8 cellular contexts compared by ENCODE assay signal in genomic region chr2:216694201-216694825, GRCh38. TPM values are rescaled to one million over a fixed set of nuclear protein-coding genes. Genes with fewer than 3 reads are reported as not detected.
DNase-seq lines count a peak whose midpoint lies in the region; ATAC-seq and TF ChIP-seq lines count a peak whose summit lies in the region.

No MANE protein-coding gene starts in this region.

- CTCF ChIA-PET in activated B cell treated with CpG ODN at 0.5 μM for 24 hours (lab: Charles Lee): interaction anchor here (1.9 kb wide), 1 partner anchor 12 kb away, joined by 4 read pairs; no protein-coding TSS in a partner anchor

- H3K9me3 ChIP-seq in endocrine pancreas (ENCODE audit: control insufficient read depth, low read length): no peaks in the 10 kb centered on the region

- no peak overlapping the region for H4K8ac ChIP-seq in mesendoderm (ENCODE audit: low read depth, low read length)

- no peak overlapping the region for H3K27ac ChIP-seq in mesendoderm (ENCODE audit: low read depth, low read length)

- H3K4me1 ChIP-seq in endocrine pancreas (ENCODE audit: control insufficient read depth, insufficient read depth, low read length): peaks cover 4% of the 10 kb centered on the region
- peaks cover 10% of the 10 kb centered on the region for H3K4me1 ChIP-seq in mesendoderm (ENCODE audit: control insufficient read depth, low read depth, low read length)

- peak overlapping the region; percentile 74 for H3K4me3 ChIP-seq in Jurkat, Clone E6-1 (ENCODE audit: low read length)
- H3K4me3 ChIP-seq in endocrine pancreas (ENCODE audit: control insufficient read depth, insufficient read depth, low read length) (peak overlapping the region; percentile 50), mesendoderm (ENCODE audit: low read length) (peak overlapping the region; percentile 6)

- H2BK120ac ChIP-seq in mesendoderm (ENCODE audit: low read depth, low read length): no peak overlapping the region

- peak overlapping the region; percentile 24 for H3K4me3 Mint-ChIP-seq in activated B cell treated with CpG ODN at 0.5 μM for 24 hours

- H4K5ac ChIP-seq in mesendoderm (ENCODE audit: low read length): no peak overlapping the region

- H3K27me3 ChIP-seq in endocrine pancreas (ENCODE audit: control insufficient read depth, insufficient read depth, low read length): no peaks in the 10 kb centered on the region
- H3K27me3 ChIP-seq in mesendoderm (ENCODE audit: insufficient read depth, low read length, poor library complexity): peaks cover 14% of the 10 kb centered on the region

- no peak overlapping the region for H3K18ac ChIP-seq in mesendoderm (ENCODE audit: low read length)

- no peak overlapping the region for H3K27ac Mint-ChIP-seq in activated B cell treated with CpG ODN at 0.5 μM for 24 hours

- no peak overlapping the region for H2BK15ac ChIP-seq in mesendoderm (replicated peaks; ENCODE audit: low read depth)

- POLR2A ChIA-PET in activated B cell treated with CpG ODN at 0.5 μM for 24 hours (lab: Charles Lee): no interaction called here

- intact Hi-C loops in activated B cell treated with CpG ODN at 0.5 μM for 24 hours (cut with micrococcal nuclease): no loop called here

- no peak for TF ChIP-seq CTCF in activated B cell treated with CpG ODN at 0.5 μM for 24 hours (IDR thresholded peaks at IDR 0.05)

- no peak overlapping the region for H2BK5ac ChIP-seq in mesendoderm (ENCODE audit: low read length)

- H3K56ac ChIP-seq in mesendoderm (ENCODE audit: low read length): peak overlapping the region; percentile 54

- no peak overlapping the region for H3K4ac ChIP-seq in mesendoderm (ENCODE audit: low read depth, low read length)

- ATAC-seq in activated B cell treated with CpG ODN at 0.5 μM for 24 hours (ENCODE audit: low read depth) (no peak), HG02759 (IDR thresholded peaks at IDR 0.05; ENCODE audit: unreplicated experiment) (no peak), GM19395 (IDR thresholded peaks at IDR 0.05; ENCODE audit: unreplicated experiment) (no peak)

- H3K4me2 ChIP-seq in mesendoderm (ENCODE audit: low read length): peak overlapping the region; percentile 79

- H3K9ac ChIP-seq in endocrine pancreas (ENCODE audit: control insufficient read depth, insufficient read depth, low read length) (peak overlapping the region; percentile 47), mesendoderm (ENCODE audit: low read length) (peak overlapping the region; percentile 37)

- no peak overlapping the region for H2AK5ac ChIP-seq in mesendoderm (ENCODE audit: low read length)

- peak overlapping the region; percentile 89 for H3K23ac ChIP-seq in mesendoderm (ENCODE audit: low read length)

- DNase-seq in Ammon's horn (ENCODE audit: low spot score): peak; percentile 67
- no peak for DNase-seq in Jurkat, Clone E6-1 (ENCODE audit: low read depth, low spot score)
- DNase-seq in activated B cell treated with CpG ODN at 0.5 μM for 24 hours: no peak
- peak; percentile 67 for DNase-seq in mesendoderm
- peak; percentile 53 for DNase-seq in superior temporal gyrus (ENCODE audit: extremely low spot score)

- peaks cover 54% of the 10 kb centered on the region for H3K27me3 Mint-ChIP-seq in activated B cell treated with CpG ODN at 0.5 μM for 24 hours

- H3K36me3 Mint-ChIP-seq in activated B cell treated with CpG ODN at 0.5 μM for 24 hours (ENCODE audit: low read depth): no peaks in the 10 kb centered on the region

- no peaks in the 10 kb centered on the region for H3K9me3 Mint-ChIP-seq in activated B cell treated with CpG ODN at 0.5 μM for 24 hours

- no peaks in the 10 kb centered on the region for H3K79me2 ChIP-seq in mesendoderm (ENCODE audit: control insufficient read depth, insufficient read depth, low read length)

- H3K79me1 ChIP-seq in mesendoderm (ENCODE audit: low read length): no peaks in the 10 kb centered on the region

- WGBS in mesendoderm (ENCODE audit: extremely low coverage, insufficient coverage, low lambda C conversion rate): no CpG with 5 or more reads among the region's 56 CpGs

- peaks cover 25% of the 10 kb centered on the region for H3K4me1 Mint-ChIP-seq in activated B cell treated with CpG ODN at 0.5 μM for 24 hours

- H3K36me3 ChIP-seq in endocrine pancreas (ENCODE audit: control insufficient read depth, insufficient read depth, low read length): no peaks in the 10 kb centered on the region
- H3K36me3 ChIP-seq in mesendoderm (ENCODE audit: control insufficient read depth, insufficient read depth, low read length): no peaks in the 10 kb centered on the region

RNA-seq across cellular contexts. Expression of gene IGFBP5, which starts 1.0 kb away (rescaled TPM):
- 0.45 TPM for polyA plus RNA-seq in Jurkat, Clone E6-1 (2012; ENCODE audit: insufficient read depth, insufficient read length)
- total RNA-seq in activated B cell treated with CpG ODN at 0.5 μM for 24 hours: not detected in 2 replicates
- 0.35 TPM for polyA plus RNA-seq in mesendoderm (2013, experiment 1 of 2)
- 0.32 TPM for polyA plus RNA-seq in mesendoderm (2013, experiment 2 of 2)

Comparison
In these comparisons a context has a peak if more than half of its experiments do, and no peak if none do; other contexts are left out.
1. DNase-seq: peak in Ammon's horn (single experiment), mesendoderm (single experiment) and superior temporal gyrus (single experiment); none in Jurkat, Clone E6-1 (single experiment) and activated B cell treated with CpG ODN at 0.5 μM for 24 hours (single experiment).
2. H3K4me3 ChIP-seq: peak in every context shown above with its lines; median percentile 74 in Jurkat, Clone E6-1; 50 in endocrine pancreas; 6 in mesendoderm.